22 cellular contexts compared by ENCODE assay signal in the genomic region with DNA sequence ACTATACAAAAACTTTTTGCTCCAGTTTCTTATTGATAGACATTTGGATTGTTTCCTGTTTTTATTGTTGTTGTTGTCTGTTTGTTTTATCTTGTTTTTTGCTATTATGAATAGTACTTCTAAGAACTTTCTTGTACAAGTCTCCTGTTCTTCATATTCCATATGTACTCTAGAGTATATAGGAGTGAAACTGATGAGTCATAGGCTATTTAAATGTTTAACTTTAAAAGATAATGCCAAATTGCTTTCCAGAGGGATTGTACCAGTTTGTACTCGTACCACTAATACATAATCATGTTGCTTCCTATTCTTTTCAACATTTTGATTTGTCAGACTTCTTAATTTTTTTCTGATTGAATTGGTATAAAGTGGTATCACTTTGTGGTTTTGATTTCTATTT. TPM values are rescaled to one million over a fixed set of nuclear protein-coding genes. Genes with fewer than 3 reads are reported as not detected.
"Had no signal": no experiment of that assay in that cellular context is flagged by ENCODE, and none has a peak within 500 bp of the region (broad histone marks: within the 10 kb centered on the region; RNA-seq: fewer than 3 reads in every experiment).

No MANE protein-coding gene starts in this region.

- H3K9me3 ChIP-seq: gastrocnemius medialis had no signal

- H3K4me1 ChIP-seq: gastrocnemius medialis, stomach had no signal

- H3K4me1 Mint-ChIP-seq: natural killer cell, neural crest cell had no signal

- H3K27ac ChIP-seq: gastrocnemius medialis, heart right ventricle, stomach, thoracic aorta had no signal

- H3K4me3 Mint-ChIP-seq: dendritic cell treated with granulocyte-macrophage colony-stimulating factor and Interleukin-4, amounts not matched to agents 40 ng/mL and 50 ng/mL, for 4 days; effector memory CD8-positive, alpha-beta T cell; natural killer cell; neural crest cell had no signal

- H3K27me3 ChIP-seq: gastrocnemius medialis, heart right ventricle, stomach had no signal

- H3K27ac Mint-ChIP-seq: dendritic cell treated with granulocyte-macrophage colony-stimulating factor and Interleukin-4, amounts not matched to agents 40 ng/mL and 50 ng/mL, for 4 days; effector memory CD8-positive, alpha-beta T cell; natural killer cell had no signal

- DNase-seq: cerebellar nuclear complex; effector memory CD8-positive, alpha-beta T cell; erythroblast; gastrocnemius medialis; heart right ventricle; hypothalamus; left cardiac atrium; mammary epithelial cell; natural killer cell; posterior cingulate gyrus; stimulated activated CD4-positive, alpha-beta T cell treated with anti-CD3 and anti-CD28 coated beads, Interleukin-2, amount 100 ng/mL, for 24 hours; stimulated activated naive CD4-positive, alpha-beta T cell; stomach; substantia nigra; trophoblast cell had no signal

- ATAC-seq: effector memory CD8-positive, alpha-beta T cell; gastrocnemius medialis; heart right ventricle; left cardiac atrium; natural killer cell; sciatic nerve had no signal

- H3K4me3 ChIP-seq: gastrocnemius medialis, heart right ventricle, stomach, thoracic aorta had no signal

- FAIRE-seq: colon, keratinocyte, urothelium cell line had no signal

RNA-seq across cellular contexts. Expression of a gene that starts 20.0 kb away (rescaled TPM):
- total RNA-seq: natural killer cell had no signal

RNA-seq across cellular contexts. Expression of a gene that starts 58.2 kb away (rescaled TPM):
- total RNA-seq: natural killer cell had no signal
